ENCODE assay signal across 35 cellular contexts in the genomic region with DNA sequence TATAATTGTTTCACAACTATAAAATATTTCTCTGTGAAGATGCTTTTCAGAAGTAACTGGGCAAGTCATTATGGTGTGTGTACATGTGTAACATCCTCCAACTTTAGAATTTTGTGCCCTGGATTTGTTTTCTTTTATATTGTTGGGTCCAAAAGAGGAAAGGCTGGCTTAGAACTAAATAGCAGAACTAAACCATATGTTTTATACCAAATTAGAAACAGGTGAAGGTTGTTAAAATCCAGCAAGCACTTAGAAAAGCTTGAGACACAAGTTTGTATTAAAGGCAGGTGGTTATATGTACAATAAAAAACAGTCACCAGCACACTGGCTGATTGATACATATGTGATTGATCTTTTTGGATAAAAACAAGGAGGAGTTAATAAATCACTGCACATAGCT.
"Had no signal": no experiment of that assay in that cellular context is flagged by ENCODE, and none has a peak within 500 bp of the region (broad histone marks: within the 10 kb centered on the region; RNA-seq: fewer than 3 reads in every experiment).

No MANE protein-coding gene starts in this region.

- H3K4me3 Mint-ChIP-seq: immature natural killer cell; natural killer cell; nephron progenitor cell; neural progenitor cell; stimulated activated effector memory CD8-positive, alpha-beta T cell treated with anti-CD3 and anti-CD28 coated beads, Interleukin-12 subunit alpha, Interleukin-12 subunit beta, amount 100 ng/mL, for 72 hours; stimulated activated naive CD8-positive, alpha-beta T cell treated with anti-CD3 and anti-CD28 coated beads, Interleukin-15, Interleukin-2, amounts not matched to agents 100 ng/mL and 50 ng/mL, for 24 hours had no signal

- H3K4me1 ChIP-seq: left lung, lower lobe of right lung, prostate gland, suprapubic skin, tibial artery, upper lobe of right lung had no signal

- DNase-seq: hypothalamus; immature natural killer cell; kidney; left colon; left lung; lower lobe of right lung; mammary epithelial cell; mesenchymal stem cell; naive B cell; natural killer cell; nephron progenitor cell; occipital lobe; ovary; posterior cingulate gyrus; retina; right cardiac atrium; stimulated activated CD4-positive, alpha-beta T cell treated with anti-CD3 and anti-CD28 coated beads, Interleukin-12 subunit alpha, Interleukin-12 subunit beta, amount 100 ng/mL, for 4 hours; stimulated activated CD4-positive, alpha-beta T cell treated with anti-CD3 and anti-CD28 coated beads, Interleukin-15, amount 100 ng/mL, for 24 hours; stimulated activated CD4-positive, alpha-beta T cell treated with anti-CD3 and anti-CD28 coated beads, Interleukin-2, amount 100 ng/mL, for 24 hours; stimulated activated CD4-positive, alpha-beta T cell treated with anti-CD3 and anti-CD28 coated beads, Interleukin-4, amount 100 ng/mL, for 24 hours; stimulated activated naive CD4-positive, alpha-beta T cell; tibial artery; trophoblast cell; upper lobe of right lung had no signal

- H3K27ac ChIP-seq: left lung, lower lobe of right lung, neural progenitor cell, neutrophil, ovary, prostate gland, skin epidermis, suprapubic skin, thoracic aorta, tibial artery, upper lobe of right lung had no signal

- H3K9me3 ChIP-seq: lower lobe of right lung, neutrophil, ovary, prostate gland, suprapubic skin, thoracic aorta, tibial artery, upper lobe of right lung had no signal

- H3K9ac ChIP-seq: neural progenitor cell had no signal

- H3K9me3 Mint-ChIP-seq: immature natural killer cell; natural killer cell; stimulated activated effector memory CD8-positive, alpha-beta T cell treated with anti-CD3 and anti-CD28 coated beads, Interleukin-12 subunit alpha, Interleukin-12 subunit beta, amount 100 ng/mL, for 72 hours had no signal

- H3K27me3 Mint-ChIP-seq: naive B cell; stimulated activated naive CD8-positive, alpha-beta T cell treated with anti-CD3 and anti-CD28 coated beads, Interleukin-15, Interleukin-2, amounts not matched to agents 100 ng/mL and 50 ng/mL, for 24 hours had no signal

- H3K4me2 ChIP-seq: neural progenitor cell had no signal

- FAIRE-seq: islet of Langerhans, kidney, urothelium cell line had no signal

- H3K27me3 ChIP-seq: left lung, neural progenitor cell, neutrophil, ovary, suprapubic skin, tibial artery, upper lobe of right lung had no signal

- H3K27ac Mint-ChIP-seq: immature natural killer cell; natural killer cell; nephron progenitor cell; neural progenitor cell; stimulated activated effector memory CD8-positive, alpha-beta T cell treated with anti-CD3 and anti-CD28 coated beads, Interleukin-12 subunit alpha, Interleukin-12 subunit beta, amount 100 ng/mL, for 72 hours; stimulated activated naive CD8-positive, alpha-beta T cell treated with anti-CD3 and anti-CD28 coated beads, Interleukin-15, Interleukin-2, amounts not matched to agents 100 ng/mL and 50 ng/mL, for 24 hours had no signal

- H3K4me1 Mint-ChIP-seq: immature natural killer cell, nephron progenitor cell had no signal

- ATAC-seq: left colon; left lung; lower lobe of right lung; natural killer cell; sciatic nerve; stimulated activated effector memory CD8-positive, alpha-beta T cell treated with anti-CD3 and anti-CD28 coated beads, Interleukin-12 subunit alpha, Interleukin-12 subunit beta, amount 100 ng/mL, for 72 hours; upper lobe of right lung had no signal

- H2AFZ ChIP-seq: neural progenitor cell had no signal

- H3K4me3 ChIP-seq: left lung, lower lobe of right lung, neural progenitor cell, ovary, prostate gland, skin epidermis, suprapubic skin, thoracic aorta, tibial artery, upper lobe of right lung had no signal

- H3K36me3 Mint-ChIP-seq: natural killer cell had no signal

- H3K36me3 ChIP-seq: left lung, lower lobe of right lung, neural progenitor cell, neutrophil, ovary, prostate gland, suprapubic skin, thoracic aorta, tibial artery, upper lobe of right lung had no signal
